Comparison of ENCODE assay signal across 8 cellular contexts in the genomic region with DNA sequence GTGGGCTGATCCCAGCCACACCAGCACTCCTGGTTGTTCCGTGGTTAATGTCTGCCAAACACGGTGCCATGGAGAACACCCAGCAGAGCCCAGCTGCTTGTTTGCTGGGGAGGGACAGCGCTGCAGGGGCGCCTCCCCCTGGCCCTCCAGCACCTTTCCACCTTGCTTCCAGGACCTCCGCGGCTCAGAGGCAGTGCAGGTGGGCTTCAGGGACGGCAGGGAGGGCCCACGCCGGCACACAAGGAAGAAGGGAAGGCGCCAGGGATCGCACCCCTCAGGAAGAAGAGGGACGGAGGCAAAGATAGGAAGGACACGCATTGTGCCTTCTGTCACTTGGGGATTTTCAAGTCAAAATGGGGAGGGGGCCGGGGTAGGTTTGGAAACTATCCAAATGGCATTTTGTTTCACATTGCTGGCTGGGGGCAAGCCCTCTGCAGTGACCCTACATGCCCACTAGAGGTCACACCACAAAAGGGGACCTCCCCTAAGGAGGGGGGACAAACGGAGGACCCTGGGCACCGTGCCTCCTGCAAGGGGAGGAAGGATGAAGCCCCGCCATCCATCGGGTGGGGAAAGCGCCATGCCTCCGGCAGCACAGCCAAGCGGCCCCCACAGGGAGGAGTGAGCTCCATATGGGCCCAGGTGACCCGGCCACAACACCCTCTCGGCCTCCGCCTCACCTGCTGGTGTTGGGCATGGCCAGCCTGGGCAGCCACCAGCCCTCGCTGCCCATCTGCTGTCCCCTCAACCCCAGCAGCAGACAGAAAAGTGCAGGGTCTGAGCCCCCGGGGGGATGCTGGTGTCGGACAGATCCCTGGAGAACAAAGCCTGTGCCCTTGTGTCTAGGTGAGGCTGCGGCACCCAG. TPM values are rescaled to one million over a fixed set of nuclear protein-coding genes. Genes with fewer than 3 reads are reported as not detected.
A peak's percentile ranks its signal among the peaks of the same experiment; 100 is the strongest.
DNase-seq lines count a peak whose midpoint lies in the region; ATAC-seq and TF ChIP-seq lines count a peak whose summit lies in the region.

No MANE protein-coding gene starts in this region.

- H3K4me1 ChIP-seq in HCT116 (ENCODE audit: control insufficient read depth in 1 of 2, insufficient read depth in 2 of 2, low read length in 2 of 2): peaks cover 0 to 5% of the 10 kb centered on the region in 2 experiments; a peak in 2 of 4 replicates
- H3K4me1 ChIP-seq in lower lobe of right lung: peaks cover 10% of the 10 kb centered on the region

- H3K9me3 Mint-ChIP-seq in CD14-positive monocyte (no peaks in the 10 kb centered on the region), chondrocyte (ENCODE audit: low read depth) (no peaks in the 10 kb centered on the region)

- H3K79me2 ChIP-seq in HCT116 (ENCODE audit: insufficient read depth, low read length): no peaks in the 10 kb centered on the region

- TF ChIP-seq CTCF in CD14-positive monocyte (IDR thresholded peaks at IDR 0.05) (peak; percentile 97), HCT116 (IDR thresholded peaks at IDR 0.05 in 2 of 3, conservative IDR thresholded peaks at IDR 0.05 in 1 of 3; ENCODE audit: borderline replicate concordance in 1 of 3, insufficient read depth in 1 of 3, low read depth in 2 of 3, low read length in 2 of 3) (peak in 2 of 3 experiments; percentile 91 to 94; a peak in 4 of 6 replicates), chondrocyte (IDR thresholded peaks at IDR 0.05) (peak; percentile 83), lower lobe of right lung (IDR thresholded peaks at IDR 0.05) (peak; percentile 77)

- H3K4me3 ChIP-seq in HCT116 (replicated peaks in 1 of 2; ENCODE audit: low read depth in 1 of 2, low read length in 2 of 2) (no peak overlapping the region), lower lobe of right lung (no peak overlapping the region)

- no peak overlapping the region for H2AFZ ChIP-seq in HCT116 (ENCODE audit: low read depth, low read length, poor library complexity, severe bottlenecking)

- ATAC-seq in HCT116 (peak; percentile 71), lower lobe of right lung (peak; percentile 72 to 75), HG03039 (IDR thresholded peaks at IDR 0.05; ENCODE audit: unreplicated experiment) (no peak)

- H4K20me1 ChIP-seq in HCT116 (ENCODE audit: insufficient read depth): peaks cover 6% of the 10 kb centered on the region; the same call in 1 of the 2 replicates

- peaks cover 0 to 3% of the 10 kb centered on the region in 2 donors for H3K36me3 Mint-ChIP-seq in CD14-positive monocyte
- peaks cover 3% of the 10 kb centered on the region for H3K36me3 Mint-ChIP-seq in chondrocyte (ENCODE audit: low read depth)

- POLR2A ChIA-PET in HCT116 (lab: Charles Lee): no interaction called here

- H3K9me2 ChIP-seq in HCT116 (ENCODE audit: insufficient read depth): no peaks in the 10 kb centered on the region

- DNase-seq in CD14-positive monocyte (ENCODE audit: low spot score) (peak; percentile 34), HCT116 (ENCODE audit: low read depth, low spot score) (no peak), UCSD-AML1 (lab: John Stamatoyannopoulos, UW; ENCODE audit: unreplicated experiment) (peak; percentile 32), chondrocyte (ENCODE audit: low spot score) (peak; percentile 85), lower lobe of right lung (no peak), DMS153 (lab: John Stamatoyannopoulos, UW) (no peak)
- DNase-seq in stimulated activated naive CD4-positive, alpha-beta T cell treated with Interleukin-2 at 50 U/mL for 16 hours (lab: John Stamatoyannopoulos, UW): peak; percentile 14

- H3K9me3 ChIP-seq in HCT116 (ENCODE audit: control insufficient read depth in 1 of 2, insufficient read depth in 1 of 2, low read depth in 1 of 2, low read length in 2 of 2) (no peaks in the 10 kb centered on the region), lower lobe of right lung (no peaks in the 10 kb centered on the region)

- H3K27me3 ChIP-seq in HCT116 (ENCODE audit: insufficient read depth, low read length) (no peaks in the 10 kb centered on the region), lower lobe of right lung (ENCODE audit: low read depth) (no peaks in the 10 kb centered on the region)

- no TSS peak for BruUV-seq in HCT116 (replicated peaks; lab: Mats Ljungman, UMichigan)

- H3K4me1 Mint-ChIP-seq in CD14-positive monocyte (no peaks in the 10 kb centered on the region), chondrocyte (ENCODE audit: low read depth) (peaks cover 2% of the 10 kb centered on the region)

- H3K4me3 Mint-ChIP-seq in CD14-positive monocyte: no peak overlapping the region
- no peak overlapping the region for H3K4me3 Mint-ChIP-seq in chondrocyte (ENCODE audit: unreplicated experiment)

- H3K27ac Mint-ChIP-seq in CD14-positive monocyte: no peak overlapping the region
- H3K27ac Mint-ChIP-seq in chondrocyte (ENCODE audit: unreplicated experiment): no peak overlapping the region

- CTCF ChIA-PET in HCT116 (lab: Charles Lee): interaction anchor here (1.6 kb wide), 1 partner anchor 312 kb away, joined by 5 read pairs; no protein-coding TSS in a partner anchor

- TF ChIP-seq POLR2A in HCT116 (IDR thresholded peaks at IDR 0.05; ENCODE audit: borderline replicate concordance, extremely low read depth, insufficient read depth, insufficient read length): no peak

- RAD21 ChIA-PET in HCT116 (lab: Charles Lee; ENCODE audit: low non-redundant PET in 1 of 2, low total read pairs in 2 of 2, uncharacterized antibody in 2 of 2, unreplicated experiment in 2 of 2): interaction anchor here in 1 of 2 experiments (0.8 kb wide), 1 partner anchor 60 kb away, joined by 3 read pairs; no protein-coding TSS in a partner anchor

- TF ChIP-seq RAD21 in HCT116 (IDR thresholded peaks at IDR 0.05; ENCODE audit: low read depth): no peak

- H3K27me3 Mint-ChIP-seq in CD14-positive monocyte (ENCODE audit: low read depth in 3 of 3) (peaks cover 1 to 9% (median 5%) of the 10 kb centered on the region in 3 donors), chondrocyte (ENCODE audit: low read depth) (no peaks in the 10 kb centered on the region)

- H3K27ac ChIP-seq in HCT116 (ENCODE audit: low read depth, low read length): no peak overlapping the region
- H3K27ac ChIP-seq in lower lobe of right lung: no peak overlapping the region

- intact Hi-C loops in CD14-positive monocyte (cut with micrococcal nuclease): no loop called here
- intact Hi-C loops in HCT116 (cut with micrococcal nuclease): no loop called here
- intact Hi-C loops in lower lobe of right lung (cut with DNase I): no loop called here

- no peak overlapping the region for H3K9ac ChIP-seq in HCT116 (ENCODE audit: low read length)

- H3K36me3 ChIP-seq in HCT116 (ENCODE audit: control insufficient read depth in 1 of 2, insufficient read depth in 2 of 2, low read length in 2 of 2): peaks cover 0 to under 1% of the 10 kb centered on the region in 2 experiments; a peak in 2 of 4 replicates
- peaks cover 13% of the 10 kb centered on the region for H3K36me3 ChIP-seq in lower lobe of right lung

- H3K4me2 ChIP-seq in HCT116 (ENCODE audit: low read length): no peak overlapping the region

TF ChIP-seq in HCT116, 20 proteins besides CTCF, POLR2A, EP300 and RAD21 (continues in another document):
- TF ChIP-seq, protein P1, sequence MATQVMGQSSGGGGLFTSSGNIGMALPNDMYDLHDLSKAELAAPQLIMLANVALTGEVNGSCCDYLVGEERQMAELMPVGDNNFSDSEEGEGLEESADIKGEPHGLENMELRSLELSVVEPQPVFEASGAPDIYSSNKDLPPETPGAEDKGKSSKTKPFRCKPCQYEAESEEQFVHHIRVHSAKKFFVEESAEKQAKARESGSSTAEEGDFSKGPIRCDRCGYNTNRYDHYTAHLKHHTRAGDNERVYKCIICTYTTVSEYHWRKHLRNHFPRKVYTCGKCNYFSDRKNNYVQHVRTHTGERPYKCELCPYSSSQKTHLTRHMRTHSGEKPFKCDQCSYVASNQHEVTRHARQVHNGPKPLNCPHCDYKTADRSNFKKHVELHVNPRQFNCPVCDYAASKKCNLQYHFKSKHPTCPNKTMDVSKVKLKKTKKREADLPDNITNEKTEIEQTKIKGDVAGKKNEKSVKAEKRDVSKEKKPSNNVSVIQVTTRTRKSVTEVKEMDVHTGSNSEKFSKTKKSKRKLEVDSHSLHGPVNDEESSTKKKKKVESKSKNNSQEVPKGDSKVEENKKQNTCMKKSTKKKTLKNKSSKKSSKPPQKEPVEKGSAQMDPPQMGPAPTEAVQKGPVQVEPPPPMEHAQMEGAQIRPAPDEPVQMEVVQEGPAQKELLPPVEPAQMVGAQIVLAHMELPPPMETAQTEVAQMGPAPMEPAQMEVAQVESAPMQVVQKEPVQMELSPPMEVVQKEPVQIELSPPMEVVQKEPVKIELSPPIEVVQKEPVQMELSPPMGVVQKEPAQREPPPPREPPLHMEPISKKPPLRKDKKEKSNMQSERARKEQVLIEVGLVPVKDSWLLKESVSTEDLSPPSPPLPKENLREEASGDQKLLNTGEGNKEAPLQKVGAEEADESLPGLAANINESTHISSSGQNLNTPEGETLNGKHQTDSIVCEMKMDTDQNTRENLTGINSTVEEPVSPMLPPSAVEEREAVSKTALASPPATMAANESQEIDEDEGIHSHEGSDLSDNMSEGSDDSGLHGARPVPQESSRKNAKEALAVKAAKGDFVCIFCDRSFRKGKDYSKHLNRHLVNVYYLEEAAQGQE (IDR thresholded peaks at IDR 0.05; ENCODE audit: low read depth): no peak
- no peak for TF ChIP-seq EZH2 (IDR thresholded peaks at IDR 0.05)
- TF ChIP-seq POLR2AphosphoS5 (IDR thresholded peaks at IDR 0.05; ENCODE audit: low read depth, low read length): no peak
- TF ChIP-seq SP1 (IDR thresholded peaks at IDR 0.05; ENCODE audit: low read depth): no peak
- no peak for TF ChIP-seq YY1 (IDR thresholded peaks at IDR 0.05; ENCODE audit: extremely low read depth, insufficient replicate concordance, low read depth, low read length)
- TF ChIP-seq ZNF274 (IDR thresholded peaks at IDR 0.05; ENCODE audit: low read depth, low read length): no peak
- TF ChIP-seq, protein P2, sequence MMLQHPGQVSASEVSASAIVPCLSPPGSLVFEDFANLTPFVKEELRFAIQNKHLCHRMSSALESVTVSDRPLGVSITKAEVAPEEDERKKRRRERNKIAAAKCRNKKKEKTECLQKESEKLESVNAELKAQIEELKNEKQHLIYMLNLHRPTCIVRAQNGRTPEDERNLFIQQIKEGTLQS (IDR thresholded peaks at IDR 0.05): no peak
- TF ChIP-seq SRF (IDR thresholded peaks at IDR 0.05; ENCODE audit: low read depth): no peak
- TF ChIP-seq SIN3A (IDR thresholded peaks at IDR 0.05; ENCODE audit: low read depth): no peak
- no peak for TF ChIP-seq ELF1 (IDR thresholded peaks at IDR 0.05; ENCODE audit: borderline replicate concordance, low read depth)

RNA-seq across cellular contexts. Expression of a gene that starts 7.5 kb away (rescaled TPM):
- 1 to 10 TPM; 1.7 to 1.9 TPM for polyA plus RNA-seq in CD14-positive monocyte
- total RNA-seq in HCT116 (2021; ENCODE audit: unreplicated experiment) (12.2 TPM), chondrocyte (6.9 to 8.8 TPM (median 7.2 TPM) in 3 replicates), lower lobe of right lung (3.0 TPM)
- 12.3 and 13.2 TPM in 2 replicates for polyA plus RNA-seq in HCT116 (2012)

RNA-seq across cellular contexts. Expression of a gene that starts 58.9 kb away (rescaled TPM):
- 1 to 10 TPM; 2.0 to 3.3 TPM for polyA plus RNA-seq in CD14-positive monocyte
- total RNA-seq in HCT116 (2021; ENCODE audit: unreplicated experiment): 52.1 TPM
- polyA plus RNA-seq in HCT116 (2012): 27.9 and 33.9 TPM in 2 replicates
- 30.3 to 37.2 TPM (median 30.6 TPM) in 3 replicates for total RNA-seq in chondrocyte
- 26.2 TPM for total RNA-seq in lower lobe of right lung

Comparison
In these comparisons a context has a peak if more than half of its experiments do, and no peak if none do; other contexts are left out.
1. DNase-seq: peak in CD14-positive monocyte (single experiment), UCSD-AML1 (single experiment), chondrocyte (single experiment) and stimulated activated naive CD4-positive, alpha-beta T cell treated with Interleukin-2 at 50 U/mL for 16 hours (single experiment); none in HCT116 (single experiment), lower lobe of right lung (single experiment) and DMS153 (single experiment).
2. Peak in every context shown above with its lines, with median percentiles within 50 percentile points of each other: CTCF ChIP-seq.